22 cellular contexts compared by ENCODE assay signal in the genomic region with DNA sequence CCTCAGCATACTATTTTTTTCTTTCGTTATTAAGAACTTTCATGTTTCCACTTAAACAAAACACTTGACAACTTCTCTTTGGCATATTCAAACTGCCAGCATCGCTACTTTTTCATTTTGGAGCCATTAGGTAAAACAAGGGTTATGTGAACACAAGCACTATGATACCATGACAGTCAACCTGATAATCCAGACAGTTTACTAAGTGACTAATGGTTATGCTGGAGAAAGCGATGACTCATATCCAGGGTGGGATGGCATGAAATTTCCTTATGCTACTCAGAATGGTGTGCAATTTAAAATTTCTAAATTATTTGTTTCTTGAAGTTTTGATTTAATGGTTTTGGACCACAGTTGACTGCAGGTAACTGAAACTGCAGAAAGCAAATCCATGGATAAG. TPM values are rescaled to one million over a fixed set of nuclear protein-coding genes. Genes with fewer than 3 reads are reported as not detected.
A peak's percentile ranks its signal among the peaks of the same experiment; 100 is the strongest.
DNase-seq lines count a peak whose midpoint lies in the region; ATAC-seq, FAIRE-seq and TF ChIP-seq lines count a peak whose summit lies in the region.
"Had no signal": no experiment of that assay in that cellular context is flagged by ENCODE, and none has a peak within 500 bp of the region (broad histone marks: within the 10 kb centered on the region; RNA-seq: fewer than 3 reads in every experiment).

No MANE protein-coding gene starts in this region.

- H3K9me3 Mint-ChIP-seq in astrocyte (ENCODE audit: unreplicated experiment): no peaks in the 10 kb centered on the region

- CTCF ChIA-PET in IMR-90 (lab: Yijun Ruan, JAX): no interaction called here

- no peak for TF ChIP-seq RAD21 in IMR-90 (IDR thresholded peaks at IDR 0.05; ENCODE audit: low read length)

- no peak overlapping the region for H3K4ac ChIP-seq in IMR-90 (ENCODE audit: low read depth, low read length)

- H3K9me1 ChIP-seq in IMR-90 (ENCODE audit: insufficient read depth, low read length): 0 out of 2 replicates have a peak, but pooled peaks cover 2% of the 10 kb centered on the region

- no peaks in the 10 kb centered on the region for H3K36me3 Mint-ChIP-seq in astrocyte (ENCODE audit: low read depth, unreplicated experiment)

- in situ Hi-C loops in IMR-90 (cut with MboI; ENCODE audit: low sequenced_read_pairs): no loop called here

- no peak overlapping the region for H4K5ac ChIP-seq in IMR-90 (ENCODE audit: low read depth, low read length)

- TF ChIP-seq POLR2A in IMR-90 (IDR thresholded peaks at IDR 0.05; ENCODE audit: low read depth, low read length): no peak

- H4K20me1 ChIP-seq in IMR-90 (ENCODE audit: insufficient read depth, low read length) (no peaks in the 10 kb centered on the region), astrocyte (ENCODE audit: insufficient read depth, low read length) (no peaks in the 10 kb centered on the region)

- H3K79me2 ChIP-seq in astrocyte (ENCODE audit: insufficient read depth, low read length): no peaks in the 10 kb centered on the region

- BruUV-seq in IMR-90 (replicated peaks; lab: Mats Ljungman, UMichigan): no TSS peak

- no peak overlapping the region for H3K23ac ChIP-seq in IMR-90 (ENCODE audit: low read depth, low read length)

- H3K36me3 ChIP-seq in IMR-90 (ENCODE audit: control insufficient read depth, insufficient read depth, low read length): no peaks in the 10 kb centered on the region
- H3K36me3 ChIP-seq in astrocyte (ENCODE audit: insufficient read depth, low read length): no peaks in the 10 kb centered on the region
- H3K36me3 ChIP-seq: ovary, Peyer's patch had no signal

- no peak overlapping the region for H3K56ac ChIP-seq in IMR-90 (ENCODE audit: extremely low read depth, insufficient read depth, low read length)

- no peak overlapping the region for H3K18ac ChIP-seq in IMR-90 (ENCODE audit: low read depth, low read length)

- H2BK15ac ChIP-seq in IMR-90 (ENCODE audit: low read depth, low read length): no peak overlapping the region

- dilution Hi-C loops in IMR-90 (cut with HindIII; ENCODE audit: low sequenced_read_pairs, unreplicated experiment): no loop called here

- H2BK5ac ChIP-seq in IMR-90 (ENCODE audit: low read depth, low read length, poor library complexity, severe bottlenecking): no peak overlapping the region

- H2AFZ ChIP-seq in IMR-90 (replicated peaks; ENCODE audit: low read length, poor library complexity): no peak overlapping the region
- no peak overlapping the region for H2AFZ ChIP-seq in astrocyte (ENCODE audit: low read depth, low read length)

- no peak overlapping the region for H3K4me3 ChIP-seq in IMR-90 (ENCODE audit: insufficient read depth, low read depth, low read length)
- H3K4me3 ChIP-seq in astrocyte (ENCODE audit: insufficient read depth, low read depth, low read length): no peak overlapping the region
- no peak overlapping the region for H3K4me3 ChIP-seq in fibroblast of villous mesenchyme (ENCODE audit: low read depth, low read length)
- H3K4me3 ChIP-seq: dorsolateral prefrontal cortex, mucosa of descending colon, ovary, Peyer's patch had no signal

- intact Hi-C loops in IMR-90 (cut with micrococcal nuclease): no loop called here

- H3K27me3 ChIP-seq in IMR-90 (ENCODE audit: control insufficient read depth, insufficient read depth, low read length) (no peaks in the 10 kb centered on the region), astrocyte (ENCODE audit: insufficient read depth, low read length) (no peaks in the 10 kb centered on the region)
- H3K27me3 ChIP-seq: dorsolateral prefrontal cortex, ovary, Peyer's patch had no signal

- H3K4me1 ChIP-seq in IMR-90 (ENCODE audit: control insufficient read depth, insufficient read depth, low read length) (no peaks in the 10 kb centered on the region), astrocyte (ENCODE audit: insufficient read depth, low read length) (peaks cover 2% of the 10 kb centered on the region)
- H3K4me1 ChIP-seq: Peyer's patch had no signal

- no peak overlapping the region for H2BK120ac ChIP-seq in IMR-90 (ENCODE audit: low read depth, low read length)

- no peaks in the 10 kb centered on the region for H3K9me3 ChIP-seq in IMR-90 (ENCODE audit: control insufficient read depth, insufficient read depth, low read length)
- no peaks in the 10 kb centered on the region for H3K9me3 ChIP-seq in astrocyte (ENCODE audit: insufficient read depth, low read depth, low read length)
- H3K9me3 ChIP-seq: mucosa of descending colon, ovary, Peyer's patch had no signal

- peak; percentile 25 for DNase-seq in COLO829 (ENCODE audit: low spot score)
- peak; percentile 70 for DNase-seq in IMR-90
- DNase-seq in astrocyte (ENCODE audit: low read depth): peak; percentile 54
- peak; percentile 47 for DNase-seq in fibroblast of villous mesenchyme (ENCODE audit: low read depth)
- DNase-seq in D721Med (ENCODE audit: insufficient read length, low spot score): no peak
- no peak for DNase-seq in activated CD4-positive, alpha-beta T cell treated with anti-CD3 and anti-CD28 coated beads, Interleukin-2, amount 50 U/mL, for 48 hours
- DNase-seq: activated CD4-positive, alpha-beta T cell treated with anti-CD3 and anti-CD28 coated beads for 1 hour; activated T-cell treated with anti-CD3 and anti-CD28 coated beads, Interleukin-2, amount 50 U/mL, for 1 hour; DMS 273 treated with DMSO at 0.1 percent for 48 hours; dorsolateral prefrontal cortex; H7; Karpas-422; kidney; mucosa of descending colon; NCI-H187 treated with DMSO at 0.1 percent for 48 hours; NCI-H524 treated with DMSO at 0.1 percent for 48 hours; ovary; Peyer's patch; substantia nigra; T-helper 17 cell had no signal

- H3K14ac ChIP-seq in IMR-90 (replicated peaks; ENCODE audit: low read depth, low read length): no peak overlapping the region

- H3K9ac ChIP-seq in IMR-90 (ENCODE audit: low read depth, low read length) (no peak overlapping the region), astrocyte (ENCODE audit: low read length) (no peak overlapping the region)

- H3K4me1 Mint-ChIP-seq in astrocyte (ENCODE audit: low read depth, unreplicated experiment): peaks cover 4% of the 10 kb centered on the region

- TF ChIP-seq CTCF in IMR-90 (conservative IDR thresholded peaks at IDR 0.05; ENCODE audit: low read depth, low read length) (no peak), astrocyte (IDR thresholded peaks at IDR 0.05; ENCODE audit: insufficient read depth, low read depth, low read length) (no peak), fibroblast of villous mesenchyme (IDR thresholded peaks at IDR 0.05; ENCODE audit: insufficient read depth, low read depth, low read length) (no peak), D721Med (IDR thresholded peaks at IDR 0.05; ENCODE audit: insufficient read depth, missing control alignments) (no peak)

- H2AK9ac ChIP-seq in IMR-90 (replicated peaks; ENCODE audit: low read depth, low read length, poor library complexity): no peak overlapping the region

- ATAC-seq in IMR-90 (ENCODE audit: low read depth) (peak; percentile 75), GM21423 (IDR thresholded peaks at IDR 0.05; ENCODE audit: unreplicated experiment) (no peak), GM18519 (IDR thresholded peaks at IDR 0.05; ENCODE audit: low FRiP score, unreplicated experiment) (no peak)
- ATAC-seq: mucosa of descending colon, T-helper 17 cell had no signal

- H3K27ac ChIP-seq in IMR-90 (ENCODE audit: insufficient read depth, low read length): no peak overlapping the region
- peak overlapping the region; percentile 12 for H3K27ac ChIP-seq in astrocyte (ENCODE audit: low read depth, low read length)
- H3K27ac ChIP-seq: dorsolateral prefrontal cortex, ovary, Peyer's patch had no signal

- FAIRE-seq in astrocyte (lab: Jason Lieb, UNC) (peak; percentile 60), D721Med (lab: Jason Lieb, UNC) (no peak)
- FAIRE-seq: kidney had no signal

- no peaks in the 10 kb centered on the region for H3K79me1 ChIP-seq in IMR-90 (ENCODE audit: low read depth in 1 of 2, low read length in 2 of 2)

- no CpG with 5 or more reads among the region's 3 CpGs for WGBS in IMR-90 (ENCODE audit: extremely low coverage in 2 of 2, insufficient read length in 1 of 2), 2 experiments

- H4K8ac ChIP-seq in IMR-90 (ENCODE audit: low read depth in 2 of 2, low read length in 2 of 2): no peak overlapping the region

- H2AK5ac ChIP-seq in IMR-90 (ENCODE audit: low read depth, low read length): no peak overlapping the region

- H2BK20ac ChIP-seq in IMR-90 (ENCODE audit: low read depth, low read length): no peak overlapping the region

- H4K91ac ChIP-seq in IMR-90 (ENCODE audit: insufficient read depth, low read depth, low read length): no peak overlapping the region

- H3K4me2 ChIP-seq in IMR-90 (ENCODE audit: low read depth, low read length) (no peak overlapping the region), astrocyte (ENCODE audit: low read length) (peak overlapping the region; percentile 55)

- POLR2A ChIA-PET in IMR-90 (lab: Charles Lee; ENCODE audit: unreplicated experiment): no interaction called here

- peaks cover 7% of the 10 kb centered on the region for H3K27me3 Mint-ChIP-seq in astrocyte (ENCODE audit: low read depth, unreplicated experiment)

- no peak overlapping the region for H3K27ac Mint-ChIP-seq in astrocyte (ENCODE audit: unreplicated experiment)
- H3K27ac Mint-ChIP-seq: T-helper 17 cell had no signal

- no peak overlapping the region for H3K4me3 Mint-ChIP-seq in astrocyte (ENCODE audit: unreplicated experiment)
- H3K4me3 Mint-ChIP-seq: T-helper 17 cell had no signal

TF ChIP-seq in IMR-90, 13 proteins besides CTCF, POLR2A, EP300 and RAD21:
- peak; percentile 85; the same call in 1 of the 2 replicates for TF ChIP-seq FOS (IDR thresholded peaks at IDR 0.05; ENCODE audit: low read depth, low read length)
- TF ChIP-seq CEBPB (IDR thresholded peaks at IDR 0.05; ENCODE audit: low read depth, low read length): no peak
- no peak for TF ChIP-seq SMC3 (IDR thresholded peaks at IDR 0.05; ENCODE audit: low read depth, low read length)
- TF ChIP-seq BHLHE40 (IDR thresholded peaks at IDR 0.05; ENCODE audit: low read depth, low read length): peak; percentile 46; the same call in 1 of the 2 replicates

RNA-seq across cellular contexts. Expression of gene PRSS3, which starts 29.9 kb away (rescaled TPM):
- total RNA-seq in IMR-90 (2012; rRNA removed): 16.4 and 26.9 TPM in 2 replicates
- polyA plus RNA-seq in IMR-90 (2012; rRNA removed): 7.0 and 7.7 TPM in 2 replicates
- 8.9 and 9.3 TPM in 2 replicates for polyA plus RNA-seq in IMR-90 (2012; cell fraction: cytosol; rRNA removed)
- polyA plus RNA-seq in IMR-90 (2012; cell fraction: nucleus; rRNA removed; ENCODE audit: low replicate concordance): 1.7 and 4.1 TPM in 2 replicates
- not detected in 2 replicates for total RNA-seq in astrocyte
- total RNA-seq in fibroblast of villous mesenchyme: 3.9 and 12.9 TPM in 2 replicates
- total RNA-seq: H7, T-helper 17 cell had no signal
- polyA plus RNA-seq: ovary had no signal

RNA-seq across cellular contexts. Expression of gene UBE2R2, which starts 51.5 kb away (rescaled TPM):
- total RNA-seq in IMR-90 (2012; rRNA removed) (12.7 and 17.5 TPM in 2 replicates), astrocyte (48.7 and 53.5 TPM in 2 replicates), fibroblast of villous mesenchyme (20.3 and 20.6 TPM in 2 replicates)
- polyA plus RNA-seq in IMR-90 (2012; rRNA removed): 23.3 and 24.8 TPM in 2 replicates
- 10.4 and 11.4 TPM in 2 replicates for polyA plus RNA-seq in IMR-90 (2012; cell fraction: cytosol; rRNA removed)
- polyA plus RNA-seq in IMR-90 (2012; cell fraction: nucleus; rRNA removed; ENCODE audit: low replicate concordance): 5.9 and 25.7 TPM in 2 replicates

Comparison
In these comparisons a context has a peak if more than half of its experiments do, and no peak if none do; other contexts are left out.
1. DNase-seq: peak in COLO829 (single experiment), IMR-90 (single experiment), astrocyte (single experiment) and fibroblast of villous mesenchyme (single experiment); none in D721Med (single experiment) and activated CD4-positive, alpha-beta T cell treated with anti-CD3 and anti-CD28 coated beads, Interleukin-2, amount 50 U/mL, for 48 hours (0 of 2).